33 cellular contexts compared by ENCODE assay signal in the genomic region with DNA sequence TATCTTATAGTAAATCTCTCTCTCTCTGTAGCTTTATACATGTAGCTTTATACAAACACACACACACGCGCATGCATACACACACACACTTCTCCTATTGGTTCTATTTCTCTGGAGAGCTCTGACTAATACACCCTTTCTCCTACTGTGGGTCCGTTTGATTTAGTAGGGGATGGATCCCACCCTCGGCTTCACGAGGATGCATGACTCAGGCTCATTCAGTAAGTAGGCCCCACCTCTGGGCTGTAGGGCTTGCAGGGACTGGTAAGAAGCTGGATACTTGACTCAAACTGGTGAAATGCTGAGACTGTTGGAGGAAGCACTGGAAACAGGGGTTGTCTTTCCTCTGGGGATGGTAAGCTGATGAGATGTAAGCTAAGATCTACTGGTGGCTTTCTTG.
DNase-seq lines count a peak whose midpoint lies in the region; ATAC-seq and TF ChIP-seq lines count a peak whose summit lies in the region.
"Had no signal": no experiment of that assay in that cellular context is flagged by ENCODE, and none has a peak within 500 bp of the region (broad histone marks: within the 10 kb centered on the region; RNA-seq: fewer than 3 reads in every experiment).

No MANE protein-coding gene starts in this region.

- H3K9me3 Mint-ChIP-seq in nephron progenitor cell = peaks cover 14% of the 10 kb centered on the region
- H3K9me3 Mint-ChIP-seq in activated naive CD8-positive, alpha-beta T cell treated with anti-CD3 and anti-CD28 coated beads for 36 hours = peaks cover 14% of the 10 kb centered on the region

- no peaks in the 10 kb centered on the region for H3K4me1 Mint-ChIP-seq in nephron progenitor cell
- no peaks in the 10 kb centered on the region for H3K4me1 Mint-ChIP-seq in activated naive CD8-positive, alpha-beta T cell treated with anti-CD3 and anti-CD28 coated beads for 36 hours
- H3K4me1 Mint-ChIP-seq: naive thymus-derived CD8-positive, alpha-beta T cell had no signal

- no peaks in the 10 kb centered on the region for H3K27me3 Mint-ChIP-seq in nephron progenitor cell (ENCODE audit: low read depth, poor library complexity)
- H3K27me3 Mint-ChIP-seq in activated naive CD8-positive, alpha-beta T cell treated with anti-CD3 and anti-CD28 coated beads for 36 hours = peaks cover 11% of the 10 kb centered on the region
- H3K27me3 Mint-ChIP-seq: activated CD8-positive, alpha-beta T cell treated with anti-CD3 and anti-CD28 coated beads for 36 hours had no signal

- peaks cover 10% of the 10 kb centered on the region for H3K36me3 Mint-ChIP-seq in nephron progenitor cell (ENCODE audit: low read depth)
- no peaks in the 10 kb centered on the region for H3K36me3 Mint-ChIP-seq in activated naive CD8-positive, alpha-beta T cell treated with anti-CD3 and anti-CD28 coated beads for 36 hours

- TF ChIP-seq CTCF in RWPE1 (conservative IDR thresholded peaks at IDR 0.05; ENCODE audit: low read depth) = no peak
- no peak for TF ChIP-seq CTCF in epithelial cell of esophagus (IDR thresholded peaks at IDR 0.05; ENCODE audit: insufficient read depth, low read depth, low read length, missing control alignments)
- no peak for TF ChIP-seq CTCF in nephron progenitor cell (IDR thresholded peaks at IDR 0.05)

- ATAC-seq in GM18502 (IDR thresholded peaks at IDR 0.05; ENCODE audit: poor library complexity, unreplicated experiment) (no peak), SK-N-SH treated with all-trans-retinoic acid at 6 μM for 48 hours (no peak)
- ATAC-seq: activated CD8-positive, alpha-beta T cell treated with anti-CD3 and anti-CD28 coated beads for 36 hours; effector memory CD8-positive, alpha-beta T cell; GM12878; HepG2; lower lobe of right lung; naive thymus-derived CD8-positive, alpha-beta T cell; PC-3; Right ventricle myocardium inferior had no signal

- H3K4me3 Mint-ChIP-seq in nephron progenitor cell = no peak overlapping the region
- no peak overlapping the region for H3K4me3 Mint-ChIP-seq in activated naive CD8-positive, alpha-beta T cell treated with anti-CD3 and anti-CD28 coated beads for 36 hours
- H3K4me3 Mint-ChIP-seq: activated CD8-positive, alpha-beta T cell treated with anti-CD3 and anti-CD28 coated beads for 36 hours; activated naive CD4-positive, alpha-beta T cell treated with anti-CD3 and anti-CD28 coated beads for 36 hours; CD4-positive, alpha-beta T cell; effector memory CD8-positive, alpha-beta T cell; H9; naive thymus-derived CD8-positive, alpha-beta T cell had no signal

- POLR2A ChIA-PET in RWPE1 (lab: Yijun Ruan, JAX; ENCODE audit: low non-redundant PET) = no interaction called here

- H3K4me3 ChIP-seq in epithelial cell of esophagus (ENCODE audit: low read length) = no peak overlapping the region
- H3K4me3 ChIP-seq: cardiac muscle cell, colonic mucosa, GM12878, lower lobe of right lung, testis had no signal

- peak overlapping the region; percentile 10 for H3K27ac Mint-ChIP-seq in nephron progenitor cell
- no peak overlapping the region for H3K27ac Mint-ChIP-seq in activated naive CD8-positive, alpha-beta T cell treated with anti-CD3 and anti-CD28 coated beads for 36 hours
- H3K27ac Mint-ChIP-seq: activated CD8-positive, alpha-beta T cell treated with anti-CD3 and anti-CD28 coated beads for 36 hours; activated naive CD4-positive, alpha-beta T cell treated with anti-CD3 and anti-CD28 coated beads for 36 hours; CD4-positive, alpha-beta T cell; effector memory CD8-positive, alpha-beta T cell; naive thymus-derived CD8-positive, alpha-beta T cell had no signal

- H3K27ac ChIP-seq in RWPE1 = no peak overlapping the region
- H3K27ac ChIP-seq: cardiac muscle cell, colonic mucosa, lower lobe of right lung, testis had no signal

- DNase-seq in EL = peak; percentile 1
- peak; percentile 21 for DNase-seq in RWPE1 (ENCODE audit: low spot score)
- DNase-seq in epithelial cell of esophagus (ENCODE audit: low read depth) = peak; percentile 82
- DNase-seq in nephron progenitor cell = no peak
- DNase-seq in activated naive CD8-positive, alpha-beta T cell treated with anti-CD3 and anti-CD28 coated beads for 36 hours = no peak
- DNase-seq in COLO668 (lab: John Stamatoyannopoulos, UW; ENCODE audit: unreplicated experiment) = no peak
- DNase-seq: activated CD8-positive, alpha-beta memory T cell treated with anti-CD3 and anti-CD28 coated beads, Interleukin-2, amount 50 U/mL, for 48 hours; activated CD8-positive, alpha-beta T cell treated with anti-CD3 and anti-CD28 coated beads for 36 hours; activated naive CD4-positive, alpha-beta T cell treated with anti-CD3 and anti-CD28 coated beads for 36 hours; AML-193; CD4-positive, alpha-beta T cell; colonic mucosa; effector memory CD8-positive, alpha-beta T cell; H9; lower lobe of right lung; MV-4-11; naive thymus-derived CD8-positive, alpha-beta T cell; NCI-H1436; NCI-H2081; NCI-H526; NK-92 treated with Interleukin-12 subunit alpha and Interleukin-12 subunit beta, amount 100 ng/mL, for 24 hours; occipital lobe; PC-3; SK-N-SH; stimulated activated naive CD4-positive, alpha-beta T cell; T-helper 2 cell; testis had no signal

- CTCF ChIA-PET in RWPE1 (lab: Yijun Ruan, JAX) = no interaction called here

TF ChIP-seq in SK-N-SH treated with all-trans-retinoic acid at 6 μM for 48 hours, 23 proteins besides CTCF, POLR2A, EP300 and RAD21:
- TF ChIP-seq ZNF70 (CRISPR knock-in tag; IDR thresholded peaks at IDR 0.05) (no peak), ZFP30 (CRISPR knock-in tag; IDR thresholded peaks at IDR 0.05) (no peak), ZNF8 (CRISPR knock-in tag; IDR thresholded peaks at IDR 0.05) (no peak), BACH2 (CRISPR knock-in tag; IDR thresholded peaks at IDR 0.05; ENCODE audit: borderline replicate concordance) (no peak), PPARA (CRISPR knock-in tag; IDR thresholded peaks at IDR 0.05; ENCODE audit: borderline replicate concordance) (no peak), ISL1 (CRISPR knock-in tag; IDR thresholded peaks at IDR 0.05) (no peak), SNAI2 (CRISPR knock-in tag; IDR thresholded peaks at IDR 0.05) (no peak), ZNF565 (CRISPR knock-in tag; conservative IDR thresholded peaks at IDR 0.05; ENCODE audit: low read depth) (no peak), ARNTL (CRISPR knock-in tag; IDR thresholded peaks at IDR 0.05; ENCODE audit: borderline replicate concordance, low read depth) (no peak)
- TF ChIP-seq, protein P1, sequence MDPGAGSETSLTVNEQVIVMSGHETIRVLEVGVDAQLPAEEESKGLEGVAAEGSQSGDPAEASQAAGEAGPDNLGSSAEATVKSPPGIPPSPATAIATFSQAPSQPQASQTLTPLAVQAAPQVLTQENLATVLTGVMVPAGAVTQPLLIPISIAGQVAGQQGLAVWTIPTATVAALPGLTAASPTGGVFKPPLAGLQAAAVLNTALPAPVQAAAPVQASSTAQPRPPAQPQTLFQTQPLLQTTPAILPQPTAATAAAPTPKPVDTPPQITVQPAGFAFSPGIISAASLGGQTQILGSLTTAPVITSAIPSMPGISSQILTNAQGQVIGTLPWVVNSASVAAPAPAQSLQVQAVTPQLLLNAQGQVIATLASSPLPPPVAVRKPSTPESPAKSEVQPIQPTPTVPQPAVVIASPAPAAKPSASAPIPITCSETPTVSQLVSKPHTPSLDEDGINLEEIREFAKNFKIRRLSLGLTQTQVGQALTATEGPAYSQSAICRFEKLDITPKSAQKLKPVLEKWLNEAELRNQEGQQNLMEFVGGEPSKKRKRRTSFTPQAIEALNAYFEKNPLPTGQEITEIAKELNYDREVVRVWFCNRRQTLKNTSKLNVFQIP (CRISPR knock-in tag; IDR thresholded peaks at IDR 0.05; ENCODE audit: borderline replicate concordance, low read depth) = no peak
- TF ChIP-seq, protein P2, sequence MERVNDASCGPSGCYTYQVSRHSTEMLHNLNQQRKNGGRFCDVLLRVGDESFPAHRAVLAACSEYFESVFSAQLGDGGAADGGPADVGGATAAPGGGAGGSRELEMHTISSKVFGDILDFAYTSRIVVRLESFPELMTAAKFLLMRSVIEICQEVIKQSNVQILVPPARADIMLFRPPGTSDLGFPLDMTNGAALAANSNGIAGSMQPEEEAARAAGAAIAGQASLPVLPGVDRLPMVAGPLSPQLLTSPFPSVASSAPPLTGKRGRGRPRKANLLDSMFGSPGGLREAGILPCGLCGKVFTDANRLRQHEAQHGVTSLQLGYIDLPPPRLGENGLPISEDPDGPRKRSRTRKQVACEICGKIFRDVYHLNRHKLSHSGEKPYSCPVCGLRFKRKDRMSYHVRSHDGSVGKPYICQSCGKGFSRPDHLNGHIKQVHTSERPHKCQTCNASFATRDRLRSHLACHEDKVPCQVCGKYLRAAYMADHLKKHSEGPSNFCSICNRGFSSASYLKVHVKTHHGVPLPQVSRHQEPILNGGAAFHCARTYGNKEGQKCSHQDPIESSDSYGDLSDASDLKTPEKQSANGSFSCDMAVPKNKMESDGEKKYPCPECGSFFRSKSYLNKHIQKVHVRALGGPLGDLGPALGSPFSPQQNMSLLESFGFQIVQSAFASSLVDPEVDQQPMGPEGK (CRISPR knock-in tag; IDR thresholded peaks at IDR 0.05; ENCODE audit: borderline replicate concordance) = no peak
- TF ChIP-seq, protein P3, sequence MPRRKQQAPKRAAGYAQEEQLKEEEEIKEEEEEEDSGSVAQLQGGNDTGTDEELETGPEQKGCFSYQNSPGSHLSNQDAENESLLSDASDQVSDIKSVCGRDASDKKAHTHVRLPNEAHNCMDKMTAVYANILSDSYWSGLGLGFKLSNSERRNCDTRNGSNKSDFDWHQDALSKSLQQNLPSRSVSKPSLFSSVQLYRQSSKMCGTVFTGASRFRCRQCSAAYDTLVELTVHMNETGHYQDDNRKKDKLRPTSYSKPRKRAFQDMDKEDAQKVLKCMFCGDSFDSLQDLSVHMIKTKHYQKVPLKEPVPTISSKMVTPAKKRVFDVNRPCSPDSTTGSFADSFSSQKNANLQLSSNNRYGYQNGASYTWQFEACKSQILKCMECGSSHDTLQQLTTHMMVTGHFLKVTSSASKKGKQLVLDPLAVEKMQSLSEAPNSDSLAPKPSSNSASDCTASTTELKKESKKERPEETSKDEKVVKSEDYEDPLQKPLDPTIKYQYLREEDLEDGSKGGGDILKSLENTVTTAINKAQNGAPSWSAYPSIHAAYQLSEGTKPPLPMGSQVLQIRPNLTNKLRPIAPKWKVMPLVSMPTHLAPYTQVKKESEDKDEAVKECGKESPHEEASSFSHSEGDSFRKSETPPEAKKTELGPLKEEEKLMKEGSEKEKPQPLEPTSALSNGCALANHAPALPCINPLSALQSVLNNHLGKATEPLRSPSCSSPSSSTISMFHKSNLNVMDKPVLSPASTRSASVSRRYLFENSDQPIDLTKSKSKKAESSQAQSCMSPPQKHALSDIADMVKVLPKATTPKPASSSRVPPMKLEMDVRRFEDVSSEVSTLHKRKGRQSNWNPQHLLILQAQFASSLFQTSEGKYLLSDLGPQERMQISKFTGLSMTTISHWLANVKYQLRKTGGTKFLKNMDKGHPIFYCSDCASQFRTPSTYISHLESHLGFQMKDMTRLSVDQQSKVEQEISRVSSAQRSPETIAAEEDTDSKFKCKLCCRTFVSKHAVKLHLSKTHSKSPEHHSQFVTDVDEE (CRISPR knock-in tag; IDR thresholded peaks at IDR 0.05) = no peak

Comparison
In these comparisons a context has a peak if more than half of its experiments do, and no peak if none do; other contexts are left out.
1. DNase-seq: peak in EL (single experiment), RWPE1 (single experiment) and epithelial cell of esophagus (single experiment); none in nephron progenitor cell (single experiment), activated naive CD8-positive, alpha-beta T cell treated with anti-CD3 and anti-CD28 coated beads for 36 hours (single experiment) and COLO668 (single experiment).